Comparison of ENCODE assay signal across 8 cellular contexts in genomic region chr16:228151-228855, GRCh38. TPM values are rescaled to one million over a fixed set of nuclear protein-coding genes. Genes with fewer than 3 reads are reported as not detected.
DNase-seq lines count a peak whose midpoint lies in the region; ATAC-seq and TF ChIP-seq lines count a peak whose summit lies in the region.

No MANE protein-coding gene starts in this region.

- H3K4me1 Mint-ChIP-seq in dendritic cell treated with granulocyte-macrophage colony-stimulating factor and Interleukin-4, amounts not matched to agents 40 ng/mL and 50 ng/mL, for 4 days (ENCODE audit: low read depth), result peaks cover 12% of the 10 kb centered on the region

- peak overlapping the region; percentile 92 for H3K4me3 ChIP-seq in mesodermal cell (ENCODE audit: extremely low read depth, insufficient read depth, low read length, poor library complexity, severe bottlenecking)

- peak overlapping the region; percentile 86 for H3K27ac ChIP-seq in 22Rv1
- H3K27ac ChIP-seq in mesodermal cell (ENCODE audit: low read depth, low read length, severe bottlenecking), result peak overlapping the region; percentile 97

- ATAC-seq in GM18909 (IDR thresholded peaks at IDR 0.05; ENCODE audit: poor library complexity, unreplicated experiment) (peak; percentile 9), HG03139 (IDR thresholded peaks at IDR 0.05; ENCODE audit: unreplicated experiment) (no peak), GM21619 (IDR thresholded peaks at IDR 0.05; ENCODE audit: unreplicated experiment) (no peak)

- H3K9me3 ChIP-seq in mesodermal cell (ENCODE audit: control insufficient read depth, low read length), result no peaks in the 10 kb centered on the region

- peak overlapping the region; percentile 94 for H3K27ac Mint-ChIP-seq in dendritic cell treated with granulocyte-macrophage colony-stimulating factor and Interleukin-4, amounts not matched to agents 40 ng/mL and 50 ng/mL, for 4 days

- DNase-seq in NCI-H69 (lab: John Stamatoyannopoulos, UW) (peak; percentile 64), NCI-H2171 (lab: John Stamatoyannopoulos, UW) (no peak)

- H3K4me1 ChIP-seq in mesodermal cell (ENCODE audit: control insufficient read depth, insufficient read depth, low read length, poor library complexity, severe bottlenecking), result peaks cover 14% of the 10 kb centered on the region

- H3K4me3 Mint-ChIP-seq in dendritic cell treated with granulocyte-macrophage colony-stimulating factor and Interleukin-4, amounts not matched to agents 40 ng/mL and 50 ng/mL, for 4 days, result peak overlapping the region; percentile 92

- intact Hi-C loops in dendritic cell treated with granulocyte-macrophage colony-stimulating factor and Interleukin-4, amounts not matched to agents 40 ng/mL and 50 ng/mL, for 4 days (cut with micrococcal nuclease), result no loop called here

- H3K9me3 Mint-ChIP-seq in dendritic cell treated with granulocyte-macrophage colony-stimulating factor and Interleukin-4, amounts not matched to agents 40 ng/mL and 50 ng/mL, for 4 days, result no peaks in the 10 kb centered on the region

- no peak for TF ChIP-seq CTCF in 22Rv1 (IDR thresholded peaks at IDR 0.05)

- peaks cover 58% of the 10 kb centered on the region for H3K36me3 Mint-ChIP-seq in dendritic cell treated with granulocyte-macrophage colony-stimulating factor and Interleukin-4, amounts not matched to agents 40 ng/mL and 50 ng/mL, for 4 days (ENCODE audit: low read depth)

- H3K36me3 ChIP-seq in mesodermal cell (ENCODE audit: control insufficient read depth, insufficient read depth, low read length), result peaks cover 43% of the 10 kb centered on the region

- 17 to 20% methylated on average over 5 of the region's 10 CpGs for WGBS in mesodermal cell (ENCODE audit: insufficient coverage in 2 of 2), 2 experiments

- no peaks in the 10 kb centered on the region for H3K27me3 Mint-ChIP-seq in dendritic cell treated with granulocyte-macrophage colony-stimulating factor and Interleukin-4, amounts not matched to agents 40 ng/mL and 50 ng/mL, for 4 days

RNA-seq across cellular contexts. Expression of gene LUC7L, which starts 0.9 kb away (rescaled TPM):
- 116 TPM for polyA plus RNA-seq in mesodermal cell (2013, experiment 1 of 2)
- polyA plus RNA-seq in mesodermal cell (2013, experiment 2 of 2), result 91.2 TPM

RNA-seq across cellular contexts. Expression of gene FAM234A, which starts 6.3 kb away (rescaled TPM):
- 76.2 TPM for polyA plus RNA-seq in mesodermal cell (2013, experiment 1 of 2)
- 68.4 TPM for polyA plus RNA-seq in mesodermal cell (2013, experiment 2 of 2)

RNA-seq across cellular contexts. Expression of gene RGS11, which starts 47.4 kb away (rescaled TPM):
- polyA plus RNA-seq in mesodermal cell (2013, experiment 1 of 2), result 0.92 TPM
- 1.5 TPM for polyA plus RNA-seq in mesodermal cell (2013, experiment 2 of 2)

RNA-seq across cellular contexts. Expression of gene HBQ1, which starts 48.0 kb away (rescaled TPM):
- polyA plus RNA-seq in mesodermal cell (2013, experiment 1 of 2), result not detected
- polyA plus RNA-seq in mesodermal cell (2013, experiment 2 of 2), result 1.2 TPM

RNA-seq across cellular contexts. Expression of gene HBA1, which starts 51.8 kb away (rescaled TPM):
- not detected for polyA plus RNA-seq in mesodermal cell (2013, experiment 1 of 2)
- polyA plus RNA-seq in mesodermal cell (2013, experiment 2 of 2), result not detected
